ENCODE assay signal across 10 cellular contexts in the genomic region with DNA sequence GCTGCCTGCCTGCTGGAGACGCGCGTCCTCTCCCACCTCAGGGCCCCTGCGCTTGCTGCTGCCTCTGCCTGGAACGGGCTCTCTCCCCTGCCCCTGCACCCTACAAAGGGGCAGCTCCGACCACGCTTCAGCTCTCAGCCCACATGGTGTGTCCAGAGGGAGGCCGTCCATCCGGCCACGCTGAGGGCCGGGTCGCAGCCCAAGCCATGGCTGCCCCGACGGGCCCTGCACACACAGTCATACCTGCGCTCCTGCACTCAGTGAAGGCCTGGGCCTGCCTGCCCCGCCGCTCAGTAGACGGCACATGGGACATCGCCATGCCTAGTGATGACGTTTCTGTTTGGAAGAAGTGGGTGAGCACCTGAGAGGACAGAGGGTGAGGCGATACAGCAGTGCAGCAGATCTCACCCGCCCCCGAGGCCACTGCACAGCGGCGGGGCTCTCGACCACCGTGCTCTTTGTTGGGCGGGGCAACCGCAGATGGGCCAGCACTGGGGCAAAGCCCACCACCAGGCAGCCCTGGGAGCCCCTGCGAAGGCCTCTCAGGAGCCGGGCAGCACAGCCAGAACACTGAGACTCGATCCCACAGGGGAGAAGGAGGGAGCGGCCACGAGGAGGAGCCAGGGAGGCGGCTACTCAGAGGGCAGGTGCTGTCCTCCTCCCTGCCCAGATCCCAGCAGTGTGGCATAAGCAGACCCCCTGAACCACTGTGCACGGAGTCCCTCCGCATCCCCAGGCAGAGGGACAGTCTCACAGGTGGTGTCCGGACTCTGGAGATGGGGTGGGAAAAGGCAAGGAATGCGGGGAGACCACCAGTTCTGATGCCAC.
DNase-seq lines count a peak whose midpoint lies in the region; ATAC-seq and TF ChIP-seq lines count a peak whose summit lies in the region.
"Had no signal": no experiment of that assay in that cellular context is flagged by ENCODE, and none has a peak within 500 bp of the region (broad histone marks: within the 10 kb centered on the region; RNA-seq: fewer than 3 reads in every experiment).

No MANE protein-coding gene starts in this region.

- ATAC-seq in foreskin keratinocyte: no peak
- no peak for ATAC-seq in HG03520 (IDR thresholded peaks at IDR 0.05; ENCODE audit: unreplicated experiment)

- H3K36me3 ChIP-seq in BLaER1 treated with 17β-estradiol and CSF1 and Interleukin-3, amounts not matched to agents 10 nM and 100 nM: peaks cover 0 to 13% (median 0%) of the 10 kb centered on the region in 11 experiments; a peak in 5 of 22 replicates
- H3K36me3 ChIP-seq in SU-DHL-6 (ENCODE audit: low read length) (no peaks in the 10 kb centered on the region), breast epithelium (no peaks in the 10 kb centered on the region)

- no peaks in the 10 kb centered on the region for H3K79me2 ChIP-seq in SU-DHL-6 (ENCODE audit: insufficient read depth, low read length)

- peaks cover 75 to 100% (median 97%) of the 10 kb centered on the region in 10 experiments for H3K4me1 ChIP-seq in BLaER1 treated with 17β-estradiol and CSF1 and Interleukin-3, amounts not matched to agents 10 nM and 100 nM
- H3K4me1 ChIP-seq in foreskin keratinocyte (peaks cover 5% of the 10 kb centered on the region), breast epithelium (peaks cover 0 to 3% of the 10 kb centered on the region in 2 donors)

- peaks cover 0 to 41% (median 0%) of the 10 kb centered on the region in 11 experiments; a peak in 8 of 22 replicates for H3K27me3 ChIP-seq in BLaER1 treated with 17β-estradiol and CSF1 and Interleukin-3, amounts not matched to agents 10 nM and 100 nM
- H3K27me3 ChIP-seq in SU-DHL-6 (ENCODE audit: low read length) (no peaks in the 10 kb centered on the region), foreskin keratinocyte (no peaks in the 10 kb centered on the region), breast epithelium (no peaks in the 10 kb centered on the region)

- H3K4me3 ChIP-seq in BLaER1 treated with 17β-estradiol and CSF1 and Interleukin-3, amounts not matched to agents 10 nM and 100 nM: peak overlapping the region in 3 of 10 experiments; percentile 20 to 31 (median 23); a peak in 4 of 20 replicates
- H3K4me3 ChIP-seq in SU-DHL-6 (ENCODE audit: insufficient read depth, low read length, poor library complexity, severe bottlenecking): no peak overlapping the region
- H3K4me3 ChIP-seq in breast epithelium: no peak overlapping the region
- H3K4me3 ChIP-seq: lung had no signal

- DNase-seq in foreskin keratinocyte: no peak
- peak; percentile 31 for DNase-seq in retina
- no peak for DNase-seq in NCI-H345 treated with DMSO at 0.1 percent for 48 hours (lab: John Stamatoyannopoulos, UW; ENCODE audit: unreplicated experiment)
- no peak for DNase-seq in nucleus accumbens (lab: John Stamatoyannopoulos, UW)
- DNase-seq in breast epithelium (ENCODE audit: low spot score in 2 of 2): no peak
- DNase-seq: NCI-H146 had no signal

- H2AFZ ChIP-seq in SU-DHL-6 (ENCODE audit: low read depth, low read length, severe bottlenecking): no peak overlapping the region

- intact Hi-C loops in breast epithelium (cut with DNase I; ENCODE audit: low total_unique reads): no loop called here

- no peak for TF ChIP-seq CTCF in SU-DHL-6 (IDR thresholded peaks at IDR 0.05; ENCODE audit: insufficient read depth, low read length, poor library complexity, severe bottlenecking)
- TF ChIP-seq CTCF in foreskin keratinocyte (conservative IDR thresholded peaks at IDR 0.05): peak; percentile 13
- no peak for TF ChIP-seq CTCF in breast epithelium (IDR thresholded peaks at IDR 0.05)

- H3K27ac ChIP-seq in BLaER1 treated with 17β-estradiol and CSF1 and Interleukin-3, amounts not matched to agents 10 nM and 100 nM: peak overlapping the region in 8 of 11 experiments; percentile 58 to 81 (median 72); a peak in 15 of 22 replicates
- H3K27ac ChIP-seq in SU-DHL-6 (ENCODE audit: low read depth, low read length) (no peak overlapping the region), foreskin keratinocyte (no peak overlapping the region), breast epithelium (peak overlapping the region in 1 of 2 donors; percentile 73)

- peaks cover 23 to 90% (median 78%) of the 10 kb centered on the region in 11 experiments for H4K20me1 ChIP-seq in BLaER1 treated with 17β-estradiol and CSF1 and Interleukin-3, amounts not matched to agents 10 nM and 100 nM
- H4K20me1 ChIP-seq in SU-DHL-6 (ENCODE audit: low read depth, low read length): no peaks in the 10 kb centered on the region

- no peaks in the 10 kb centered on the region for H3F3A ChIP-seq in SU-DHL-6 (ENCODE audit: insufficient read depth)

- peak overlapping the region; percentile 79 to 96 (median 88) for H3K4me2 ChIP-seq in BLaER1 treated with 17β-estradiol and CSF1 and Interleukin-3, amounts not matched to agents 10 nM and 100 nM
- no peak overlapping the region for H3K4me2 ChIP-seq in SU-DHL-6 (ENCODE audit: low read depth, low read length, poor library complexity, severe bottlenecking)

- peak overlapping the region in 8 of 11 experiments; percentile 42 to 73 (median 60); a peak in 17 of 22 replicates for H3K9ac ChIP-seq in BLaER1 treated with 17β-estradiol and CSF1 and Interleukin-3, amounts not matched to agents 10 nM and 100 nM
- 0 out of 2 replicates have a peak overlapping the region, but pooled peaks have one; percentile 29 for H3K9ac ChIP-seq in SU-DHL-6 (ENCODE audit: low read length)

- no peaks in the 10 kb centered on the region for H3K9me2 ChIP-seq in SU-DHL-6 (replicated peaks; ENCODE audit: insufficient read depth, low read length)

- H3K9me3 ChIP-seq in BLaER1 treated with 17β-estradiol and CSF1 and Interleukin-3, amounts not matched to agents 10 nM and 100 nM (replicated peaks in 1 of 11): no peaks in the 10 kb centered on the region
- no peaks in the 10 kb centered on the region for H3K9me3 ChIP-seq in SU-DHL-6 (ENCODE audit: insufficient read depth, low read length)
- H3K9me3 ChIP-seq in breast epithelium: no peaks in the 10 kb centered on the region

- no peak for TF ChIP-seq POLR2A in breast epithelium (IDR thresholded peaks at IDR 0.05)

Comparison
In these comparisons a context has a peak if more than half of its experiments do, and no peak if none do; other contexts are left out.
1. H3K27ac ChIP-seq: peak in BLaER1 treated with 17β-estradiol and CSF1 and Interleukin-3, amounts not matched to agents 10 nM and 100 nM (8 of 11); none in SU-DHL-6 (single experiment) and foreskin keratinocyte (single experiment).